ENCODE assay signal across 1 cellular context in genomic region chr17:21434976-21435375, GRCh38. TPM values are rescaled to one million over a fixed set of nuclear protein-coding genes. Genes with fewer than 3 reads are reported as not detected.
"Had no signal": no experiment of that assay in that cellular context is flagged by ENCODE, and none has a peak within 500 bp of the region (broad histone marks: within the 10 kb centered on the region; RNA-seq: fewer than 3 reads in every experiment).

No MANE protein-coding gene starts in this region.

RNA-seq across cellular contexts. Expression of gene KCNJ12, which starts 58.8 kb away (rescaled TPM):
- total RNA-seq: HFFc6 had no signal
